8 cellular contexts compared by ENCODE assay signal in genomic region chr2:189783927-189784867, GRCh38. TPM values are rescaled to one million over a fixed set of nuclear protein-coding genes. Genes with fewer than 3 reads are reported as not detected.
DNase-seq lines count a peak whose midpoint lies in the region; ATAC-seq and TF ChIP-seq lines count a peak whose summit lies in the region.

ORMDL1 (minus strand) TSS chr2:189784339; CDS start chr2:189782595, 1,744 bp downstream.
PMS1 (plus strand) TSS chr2:189784450; CDS start chr2:189791810, 7,360 bp downstream.

- H3K27me3 Mint-ChIP-seq in immature natural killer cell (ENCODE audit: low read depth in 3 of 3) = peaks cover 0 to 14% (median 9%) of the 10 kb centered on the region in 3 donors

- peak within 1 kb of the TSS; percentile 82 for H3K4me3 ChIP-seq in AG10803 (ENCODE audit: low read length)

- H3K4me1 Mint-ChIP-seq in immature natural killer cell = peaks cover 51 to 67% of the 10 kb centered on the region in 2 donors

- peak within 1 kb of the TSS; percentile 81 for H3K27ac ChIP-seq in caudate nucleus (ENCODE audit: low read depth, low read length)

- peak within 1 kb of the TSS; percentile 96 to 98 (median 97) for H3K27ac Mint-ChIP-seq in immature natural killer cell

- no peaks in the 10 kb centered on the region for H3K9me3 Mint-ChIP-seq in immature natural killer cell

- DNase-seq in AG10803 (ENCODE audit: low read depth) (peak; percentile 96), NCI-H345 treated with DMSO at 0.1 percent for 48 hours (lab: John Stamatoyannopoulos, UW; ENCODE audit: unreplicated experiment) (peak; percentile 90), caudate nucleus (lab: John Stamatoyannopoulos, UW) (peak; percentile 36 to 97 (median 94)), immature natural killer cell (peak; percentile 97 to 98 (median 97)), smooth muscle cell of the brain vasculature (ENCODE audit: low read depth, low spot score) (peak; percentile 94)
- peak; percentile 85 to 91 (median 88) for DNase-seq in activated CD4-positive, CD25-positive, alpha-beta regulatory T cell (lab: John Stamatoyannopoulos, UW)

- H3K4me3 Mint-ChIP-seq in immature natural killer cell = peak within 1 kb of the TSS; percentile 93 to 96 (median 94)

- peak; percentile 92 for ATAC-seq in GM19035 (IDR thresholded peaks at IDR 0.05; ENCODE audit: unreplicated experiment)
- ATAC-seq in HG03342 (IDR thresholded peaks at IDR 0.05; ENCODE audit: unreplicated experiment) = peak; percentile 94

- no peak for TF ChIP-seq CTCF in AG10803 (conservative IDR thresholded peaks at IDR 0.05; ENCODE audit: low read length)

- peaks cover 5 to 19% (median 13%) of the 10 kb centered on the region in 3 donors for H3K36me3 Mint-ChIP-seq in immature natural killer cell

RNA-seq across cellular contexts. Expression of gene ORMDL1, which starts in this region (rescaled TPM):
- 100 to 1,000 TPM in 1 of 3 donors, 10 to 100 TPM in 2; 70.8 to 113 (median 85.2) TPM for polyA plus RNA-seq in immature natural killer cell

RNA-seq across cellular contexts. Expression of gene PMS1, which starts in this region (rescaled TPM):
- 10 to 100 TPM in 2 of 3 donors, 1 to 10 TPM in 1; 6.3 to 20.1 (median 12.5) TPM for polyA plus RNA-seq in immature natural killer cell

Comparison
In these comparisons a context has a peak if more than half of its experiments do, and no peak if none do; other contexts are left out.
1. Peak in every context shown above with its lines: DNase-seq, ATAC-seq, H3K4me3 ChIP-seq and H3K27ac ChIP-seq.